In genomic region chr17:72388765-72389473, GRCh38 we compare ENCODE assay signal across 9 cellular contexts.
DNase-seq lines count a peak whose midpoint lies in the region; ATAC-seq and TF ChIP-seq lines count a peak whose summit lies in the region.
"Had no signal": no experiment of that assay in that cellular context is flagged by ENCODE, and none has a peak within 500 bp of the region (broad histone marks: within the 10 kb centered on the region; RNA-seq: fewer than 3 reads in every experiment).

No MANE protein-coding gene starts in this region.

- in situ Hi-C loops in GM13977 (cut with MboI; ENCODE audit: low pct_unique_long_range_greater_than_20kb, low sequenced_read_pairs, unreplicated experiment): no loop called here

- TF ChIP-seq CTCF in GM13977 (IDR thresholded peaks at IDR 0.05; ENCODE audit: extremely low read depth, insufficient read depth, missing control alignments) (peak; percentile 25), fibroblast of the aortic adventitia (IDR thresholded peaks at IDR 0.05; ENCODE audit: insufficient read depth, low read length) (peak; percentile 19), CD14-positive monocyte (IDR thresholded peaks at IDR 0.05) (no peak)

- H3K36me3 ChIP-seq in MG63: no peaks in the 10 kb centered on the region
- H3K36me3 ChIP-seq: tibial artery had no signal

- no peaks in the 10 kb centered on the region for H3K9me3 ChIP-seq in MG63
- H3K9me3 ChIP-seq: tibial artery had no signal

- intact Hi-C loops in CD14-positive monocyte (cut with micrococcal nuclease): no loop called here

- H3K4me3 Mint-ChIP-seq in CD14-positive monocyte: no peak overlapping the region

- no peaks in the 10 kb centered on the region for H3K27me3 ChIP-seq in MG63

- H3K27me3 Mint-ChIP-seq in CD14-positive monocyte (ENCODE audit: low read depth in 3 of 3): peaks cover 2 to 7% (median 2%) of the 10 kb centered on the region in 3 donors

- ATAC-seq in GM21723 (IDR thresholded peaks at IDR 0.05; ENCODE audit: unreplicated experiment): peak; percentile 56
- ATAC-seq in activated naive CD4-positive, alpha-beta T cell treated with anti-CD3 and anti-CD28 coated beads, Interleukin-2, amount 50 U/mL, for 72 hours: no peak

- H3K36me3 Mint-ChIP-seq in activated naive CD4-positive, alpha-beta T cell treated with anti-CD3 and anti-CD28 coated beads, Interleukin-2, amount 50 U/mL, for 72 hours: no peaks in the 10 kb centered on the region
- no peaks in the 10 kb centered on the region for H3K36me3 Mint-ChIP-seq in CD14-positive monocyte

- H3K9me3 Mint-ChIP-seq in activated naive CD4-positive, alpha-beta T cell treated with anti-CD3 and anti-CD28 coated beads, Interleukin-2, amount 50 U/mL, for 72 hours: no peaks in the 10 kb centered on the region
- peaks cover 3 to 19% (median 8%) of the 10 kb centered on the region in 7 donors for H3K9me3 Mint-ChIP-seq in CD14-positive monocyte

- no peak overlapping the region for H3K27ac Mint-ChIP-seq in activated naive CD4-positive, alpha-beta T cell treated with anti-CD3 and anti-CD28 coated beads, Interleukin-2, amount 50 U/mL, for 72 hours
- H3K27ac Mint-ChIP-seq in CD14-positive monocyte: no peak overlapping the region

- no peak overlapping the region for H3K4me3 ChIP-seq in MG63
- H3K4me3 ChIP-seq in fibroblast of the aortic adventitia (ENCODE audit: low read depth, low read length): no peak overlapping the region
- H3K4me3 ChIP-seq: tibial artery had no signal

- no peaks in the 10 kb centered on the region for H3K4me1 Mint-ChIP-seq in CD14-positive monocyte

- DNase-seq in GM13977 (ENCODE audit: low spot score): no peak
- peak; percentile 33 for DNase-seq in MG63
- no peak for DNase-seq in fibroblast of the aortic adventitia (ENCODE audit: low read depth)
- no peak for DNase-seq in HT-29 (ENCODE audit: low spot score)
- no peak for DNase-seq in activated naive CD4-positive, alpha-beta T cell treated with anti-CD3 and anti-CD28 coated beads, Interleukin-2, amount 50 U/mL, for 72 hours (ENCODE audit: low spot score in 2 of 2)
- DNase-seq in CD14-positive monocyte (ENCODE audit: low spot score): no peak
- DNase-seq in activated T-cell treated with anti-CD3 and anti-CD28 coated beads, Interleukin-2, amount 50 U/mL, for 1 hour: no peak
- DNase-seq: tibial artery had no signal
